Comparison of ENCODE assay signal across 29 cellular contexts in genomic region chr10:58868736-58869435, GRCh38.
DNase-seq lines count a peak whose midpoint lies in the region; ATAC-seq and TF ChIP-seq lines count a peak whose summit lies in the region.
"Had no signal": no experiment of that assay in that cellular context is flagged by ENCODE, and none has a peak within 500 bp of the region (broad histone marks: within the 10 kb centered on the region; RNA-seq: fewer than 3 reads in every experiment).

No MANE protein-coding gene starts in this region.

- H3K9me3 Mint-ChIP-seq in endodermal cell, result peaks cover 20% of the 10 kb centered on the region
- H3K9me3 Mint-ChIP-seq: activated T-cell treated with anti-CD3 and anti-CD28 coated beads, Interleukin-2, amount 50 U/mL, for 24 hours had no signal

- WGBS in endodermal cell (ENCODE audit: insufficient coverage in 1 of 2, insufficient read length in 1 of 2), 2 experiments, result 88 to 100% methylated on average over 4 to 8 of the region's 8 CpGs

- intact Hi-C loops in left lung (cut with DNase I), result no loop called here

- H3K9me3 ChIP-seq in left lung (no peaks in the 10 kb centered on the region), T-helper 17 cell (ENCODE audit: control insufficient read depth, low read length, poor library complexity, severe bottlenecking) (no peaks in the 10 kb centered on the region), endodermal cell (ENCODE audit: control insufficient read depth, low read length) (no peaks in the 10 kb centered on the region)
- H3K9me3 ChIP-seq: heart left ventricle, ovary, spleen had no signal

- no peaks in the 10 kb centered on the region for H3K4me1 Mint-ChIP-seq in T-helper 17 cell
- H3K4me1 Mint-ChIP-seq in endodermal cell, result peaks cover 3% of the 10 kb centered on the region
- H3K4me1 Mint-ChIP-seq: activated CD4-positive, alpha-beta T cell treated with anti-CD3 and anti-CD28 coated beads, Interleukin-2, amount 10 ng/mL, durations not matched to agents 7 days and 5 days; CD14-positive monocyte had no signal

- H3K4me1 ChIP-seq in left lung (no peaks in the 10 kb centered on the region), endodermal cell (ENCODE audit: control insufficient read depth, insufficient read depth, low read length) (no peaks in the 10 kb centered on the region)
- H3K4me1 ChIP-seq: heart left ventricle, spleen had no signal

- H3K4me3 Mint-ChIP-seq in T-helper 17 cell (no peak overlapping the region), endodermal cell (no peak overlapping the region)
- H3K4me3 Mint-ChIP-seq: activated CD4-positive, alpha-beta T cell treated with anti-CD3 and anti-CD28 coated beads, Interleukin-2, amount 10 ng/mL, durations not matched to agents 7 days and 5 days; activated T-cell treated with anti-CD3 and anti-CD28 coated beads, Interleukin-2, amount 50 U/mL, for 24 hours; CD14-positive monocyte; nephron progenitor cell; type B pancreatic cell had no signal

- DNase-seq in Daoy (ENCODE audit: low read depth) (peak; percentile 9), HT1080 (ENCODE audit: low read depth) (peak; percentile 9), amniotic epithelial cell (ENCODE audit: low read depth) (peak; percentile 28), iPS-NIHi11 (ENCODE audit: low spot score) (peak; percentile 1), left lung (no peak), T-helper 17 cell (no peak), endodermal cell (no peak)
- DNase-seq: activated CD4-positive, alpha-beta T cell treated with anti-CD3 and anti-CD28 coated beads, Interleukin-2, amount 10 ng/mL, durations not matched to agents 7 days and 5 days; activated gamma-delta T cell; activated T-cell treated with anti-CD3 and anti-CD28 coated beads, Interleukin-2, amount 50 U/mL, for 24 hours; cerebellar nuclear complex; DMS79 treated with DMSO at 0.1 percent for 48 hours; dorsolateral prefrontal cortex; heart left ventricle; KBM-7; mammary epithelial cell; NCI-H1417 treated with DMSO at 0.1 percent for 48 hours; NCI-H2081; NCI-H345; nephron progenitor cell; ovary; retina; spleen; stimulated activated CD4-positive, alpha-beta T cell treated with anti-CD3 and anti-CD28 coated beads, Interleukin-4, amount 100 ng/mL, for 1 hour; WERI-Rb-1 had no signal

- H3K4me3 ChIP-seq in left lung (no peak overlapping the region), endodermal cell (ENCODE audit: low read length) (no peak overlapping the region)
- H3K4me3 ChIP-seq: dorsolateral prefrontal cortex, heart left ventricle, ovary, spleen had no signal

- no peak overlapping the region for H3K9ac ChIP-seq in endodermal cell (ENCODE audit: extremely low read depth, low read length, poor library complexity, severe bottlenecking)

- no peaks in the 10 kb centered on the region for H3K36me3 ChIP-seq in left lung
- no peaks in the 10 kb centered on the region for H3K36me3 ChIP-seq in endodermal cell (ENCODE audit: control insufficient read depth, insufficient read depth, low read length)
- H3K36me3 ChIP-seq: heart left ventricle, ovary, spleen, WERI-Rb-1 had no signal

- peaks cover 12% of the 10 kb centered on the region for H3K27me3 Mint-ChIP-seq in T-helper 17 cell
- H3K27me3 Mint-ChIP-seq in endodermal cell (ENCODE audit: insufficient read depth), result no peaks in the 10 kb centered on the region
- H3K27me3 Mint-ChIP-seq: activated CD4-positive, alpha-beta T cell treated with anti-CD3 and anti-CD28 coated beads, Interleukin-2, amount 10 ng/mL, durations not matched to agents 7 days and 5 days; activated T-cell treated with anti-CD3 and anti-CD28 coated beads, Interleukin-2, amount 50 U/mL, for 24 hours; type B pancreatic cell had no signal

- no peak overlapping the region for H3K27ac ChIP-seq in left lung
- H3K27ac ChIP-seq in endodermal cell (ENCODE audit: low read depth, low read length), result no peak overlapping the region
- H3K27ac ChIP-seq: dorsolateral prefrontal cortex, heart left ventricle, ovary, RWPE1, spleen, WERI-Rb-1 had no signal

- H3K27ac Mint-ChIP-seq in T-helper 17 cell, result no peak overlapping the region
- H3K27ac Mint-ChIP-seq in endodermal cell, result no peak overlapping the region
- H3K27ac Mint-ChIP-seq: activated CD4-positive, alpha-beta T cell treated with anti-CD3 and anti-CD28 coated beads, Interleukin-2, amount 10 ng/mL, durations not matched to agents 7 days and 5 days; activated T-cell treated with anti-CD3 and anti-CD28 coated beads, Interleukin-2, amount 50 U/mL, for 24 hours; CD14-positive monocyte; nephron progenitor cell; type B pancreatic cell had no signal

- no peaks in the 10 kb centered on the region for H3K27me3 ChIP-seq in left lung
- H3K27me3 ChIP-seq in endodermal cell (ENCODE audit: control insufficient read depth, insufficient read depth, low read length, poor library complexity, severe bottlenecking), result no peaks in the 10 kb centered on the region
- H3K27me3 ChIP-seq: dorsolateral prefrontal cortex, heart left ventricle, ovary, spleen had no signal

- no peak for TF ChIP-seq CTCF in left lung (IDR thresholded peaks at IDR 0.05)
- no peak for TF ChIP-seq CTCF in endodermal cell (conservative IDR thresholded peaks at IDR 0.05)

- ATAC-seq in left lung (no peak), T-helper 17 cell (no peak), GM21619 (IDR thresholded peaks at IDR 0.05; ENCODE audit: unreplicated experiment) (no peak)
- ATAC-seq: heart left ventricle had no signal

- peaks cover 3% of the 10 kb centered on the region for H3K36me3 Mint-ChIP-seq in T-helper 17 cell (ENCODE audit: low read depth)
- H3K36me3 Mint-ChIP-seq in endodermal cell (ENCODE audit: low read depth), result no peaks in the 10 kb centered on the region
- H3K36me3 Mint-ChIP-seq: CD14-positive monocyte, type B pancreatic cell had no signal

Comparison
In these comparisons a context has a peak if more than half of its experiments do, and no peak if none do; other contexts are left out.
1. DNase-seq: peak in Daoy (single experiment), HT1080 (single experiment), amniotic epithelial cell (single experiment) and iPS-NIHi11 (single experiment); none in left lung (0 of 2), T-helper 17 cell (0 of 3) and endodermal cell (single experiment).